12 cellular contexts compared by ENCODE assay signal in the genomic region with DNA sequence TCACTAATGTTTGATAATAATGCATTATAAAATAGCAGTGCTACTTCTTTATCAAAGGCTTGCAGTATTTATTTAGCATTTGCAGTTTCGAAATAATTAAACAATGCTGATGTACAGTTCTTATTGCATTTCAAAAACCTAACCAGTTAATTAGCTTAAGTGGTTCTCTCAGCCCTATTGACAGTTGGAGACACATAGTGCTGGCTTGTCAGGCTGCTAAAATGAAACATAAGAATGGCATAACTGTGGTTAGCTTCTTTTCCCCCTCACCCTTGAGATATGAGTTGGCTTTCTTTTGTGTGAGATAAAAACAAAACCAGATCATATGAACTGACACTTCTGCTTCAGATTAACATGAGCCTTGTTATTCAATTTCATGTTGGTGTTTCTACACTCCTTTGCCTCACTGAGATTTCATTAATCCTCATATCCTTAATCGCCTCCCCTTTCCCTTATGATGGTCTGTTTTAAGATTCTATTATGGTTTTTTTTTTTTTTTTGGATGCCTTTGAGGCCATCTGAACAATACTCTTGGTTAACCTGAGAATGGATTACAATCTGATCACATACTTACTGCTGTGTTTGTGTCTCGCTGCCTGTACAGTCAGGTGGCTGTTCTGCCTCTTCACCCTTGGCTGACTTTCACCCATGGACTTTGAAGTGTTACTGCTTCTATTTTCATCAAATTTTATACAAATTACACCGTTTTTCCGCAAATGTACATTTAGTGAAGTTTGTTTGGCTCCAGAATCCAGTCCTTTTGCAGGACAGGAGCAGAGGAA.
DNase-seq lines count a peak whose midpoint lies in the region; ATAC-seq and TF ChIP-seq lines count a peak whose summit lies in the region.
"Had no signal": no experiment of that assay in that cellular context is flagged by ENCODE, and none has a peak within 500 bp of the region (broad histone marks: within the 10 kb centered on the region; RNA-seq: fewer than 3 reads in every experiment).

No MANE protein-coding gene starts in this region.

- intact Hi-C loops in lower leg skin (cut with DNase I; ENCODE audit: low total_unique reads): no loop called here

- POLR2A ChIA-PET in WTC11 (lab: Charles Lee): no interaction called here

- peaks cover 8% of the 10 kb centered on the region for H3K4me1 Mint-ChIP-seq in activated T-cell treated with anti-CD3 and anti-CD28 coated beads, Interleukin-2, amount 50 U/mL, for 4 hours (ENCODE audit: low read depth)
- peaks cover 14% of the 10 kb centered on the region for H3K4me1 Mint-ChIP-seq in activated T-cell treated with anti-CD3 and anti-CD28 coated beads, Interleukin-2, amount 50 U/mL, for 24 hours (ENCODE audit: low read depth)
- H3K4me1 Mint-ChIP-seq in WTC11: peaks cover 7% of the 10 kb centered on the region

- CTCF ChIA-PET in WTC11 (lab: Charles Lee): interaction anchor here (2.7 kb wide), 1 partner anchor 9 kb away, joined by 13 read pairs; no protein-coding TSS in a partner anchor

- no peak for DNase-seq in activated T-cell treated with anti-CD3 and anti-CD28 coated beads, Interleukin-2, amount 50 U/mL, for 4 hours
- DNase-seq in activated T-cell treated with anti-CD3 and anti-CD28 coated beads, Interleukin-2, amount 50 U/mL, for 24 hours: no peak
- DNase-seq in NCI-H2029 treated with DMSO at 0.1 percent for 48 hours (lab: John Stamatoyannopoulos, UW) (peak; percentile 6), WTC11 (ENCODE audit: low spot score) (no peak), lower leg skin (ENCODE audit: low spot score in 2 of 2) (no peak), ACHN (no peak), HUDEP-2 (lab: John Stamatoyannopoulos, UW; ENCODE audit: unreplicated experiment in 76 of 76) (no peak)
- no peak for DNase-seq in stimulated activated naive CD8-positive, alpha-beta T cell treated with anti-CD3 and anti-CD28 coated beads, Interleukin-15, Interleukin-2, amounts not matched to agents 100 U/mL and 50 U/mL, for 24 hours
- DNase-seq: activated CD4-positive, alpha-beta T cell treated with anti-CD3 and anti-CD28 coated beads, Interleukin-2, amount 10 ng/mL, durations not matched to agents 24 days and 14 days; activated naive CD8-positive, alpha-beta T cell treated with anti-CD3 and anti-CD28 coated beads, Interleukin-2, amount 10 ng/mL, durations not matched to agents 7 days and 5 days; EL; pancreas had no signal

- no peaks in the 10 kb centered on the region for H3K9me3 Mint-ChIP-seq in activated T-cell treated with anti-CD3 and anti-CD28 coated beads, Interleukin-2, amount 50 U/mL, for 4 hours
- H3K9me3 Mint-ChIP-seq in activated T-cell treated with anti-CD3 and anti-CD28 coated beads, Interleukin-2, amount 50 U/mL, for 24 hours: no peaks in the 10 kb centered on the region
- no peaks in the 10 kb centered on the region for H3K9me3 Mint-ChIP-seq in WTC11
- H3K9me3 Mint-ChIP-seq: activated CD4-positive, alpha-beta T cell treated with anti-CD3 and anti-CD28 coated beads, Interleukin-2, amount 10 ng/mL, durations not matched to agents 24 days and 14 days; activated naive CD8-positive, alpha-beta T cell treated with anti-CD3 and anti-CD28 coated beads, Interleukin-2, amount 10 ng/mL, durations not matched to agents 7 days and 5 days had no signal

- ATAC-seq in activated T-cell treated with anti-CD3 and anti-CD28 coated beads, Interleukin-2, amount 50 U/mL, for 4 hours: peak; percentile 72 to 92
- ATAC-seq in WTC11: no peak
- ATAC-seq in stimulated activated naive CD8-positive, alpha-beta T cell treated with anti-CD3 and anti-CD28 coated beads, Interleukin-15, Interleukin-2, amounts not matched to agents 100 U/mL and 50 U/mL, for 24 hours: peak; percentile 43
- ATAC-seq: pancreas had no signal

- WGBS in lower leg skin, 2 donors: 75 to 79% methylated on average over 5 of the region's 5 CpGs

- H3K27ac Mint-ChIP-seq in activated T-cell treated with anti-CD3 and anti-CD28 coated beads, Interleukin-2, amount 50 U/mL, for 24 hours: no peak overlapping the region
- peak overlapping the region; percentile 64; the same call in 1 of the 2 replicates for H3K27ac Mint-ChIP-seq in WTC11
- H3K27ac Mint-ChIP-seq: activated CD4-positive, alpha-beta T cell treated with anti-CD3 and anti-CD28 coated beads, Interleukin-2, amount 10 ng/mL, durations not matched to agents 24 days and 14 days; activated naive CD8-positive, alpha-beta T cell treated with anti-CD3 and anti-CD28 coated beads, Interleukin-2, amount 10 ng/mL, durations not matched to agents 7 days and 5 days had no signal

- no peak overlapping the region for H3K4me3 Mint-ChIP-seq in activated T-cell treated with anti-CD3 and anti-CD28 coated beads, Interleukin-2, amount 50 U/mL, for 4 hours
- H3K4me3 Mint-ChIP-seq in activated T-cell treated with anti-CD3 and anti-CD28 coated beads, Interleukin-2, amount 50 U/mL, for 24 hours: no peak overlapping the region
- H3K4me3 Mint-ChIP-seq in WTC11: no peak overlapping the region
- H3K4me3 Mint-ChIP-seq: activated CD4-positive, alpha-beta T cell treated with anti-CD3 and anti-CD28 coated beads, Interleukin-2, amount 10 ng/mL, durations not matched to agents 24 days and 14 days; activated naive CD8-positive, alpha-beta T cell treated with anti-CD3 and anti-CD28 coated beads, Interleukin-2, amount 10 ng/mL, durations not matched to agents 7 days and 5 days had no signal

- no peak for TF ChIP-seq CTCF in WTC11 (IDR thresholded peaks at IDR 0.05)
- TF ChIP-seq CTCF in lower leg skin (IDR thresholded peaks at IDR 0.05): no peak

- H3K4me3 ChIP-seq in lower leg skin (ENCODE audit: low read depth, poor library complexity, severe bottlenecking): no peak overlapping the region
- H3K4me3 ChIP-seq: pancreas had no signal

- no peaks in the 10 kb centered on the region for H3K36me3 Mint-ChIP-seq in activated T-cell treated with anti-CD3 and anti-CD28 coated beads, Interleukin-2, amount 50 U/mL, for 4 hours (ENCODE audit: insufficient read depth)
- H3K36me3 Mint-ChIP-seq in activated T-cell treated with anti-CD3 and anti-CD28 coated beads, Interleukin-2, amount 50 U/mL, for 24 hours (ENCODE audit: low read depth): no peaks in the 10 kb centered on the region
- no peaks in the 10 kb centered on the region for H3K36me3 Mint-ChIP-seq in WTC11
- H3K36me3 Mint-ChIP-seq: activated naive CD8-positive, alpha-beta T cell treated with anti-CD3 and anti-CD28 coated beads, Interleukin-2, amount 10 ng/mL, durations not matched to agents 7 days and 5 days had no signal

- peaks cover 7% of the 10 kb centered on the region for H3K27me3 Mint-ChIP-seq in activated T-cell treated with anti-CD3 and anti-CD28 coated beads, Interleukin-2, amount 50 U/mL, for 4 hours (ENCODE audit: low read depth)
- peaks cover 8% of the 10 kb centered on the region for H3K27me3 Mint-ChIP-seq in activated T-cell treated with anti-CD3 and anti-CD28 coated beads, Interleukin-2, amount 50 U/mL, for 24 hours
- no peaks in the 10 kb centered on the region for H3K27me3 Mint-ChIP-seq in WTC11 (ENCODE audit: low read depth)

- in situ Hi-C loops in ACHN (cut with HindIII; ENCODE audit: low pct_ligation_motif_present, low pct_unique_long_range_greater_than_20kb, low sequenced_read_pairs): no loop called here

- TF ChIP-seq POLR2A in lower leg skin (IDR thresholded peaks at IDR 0.05): no peak

TF ChIP-seq in WTC11, 78 proteins besides CTCF, POLR2A, EP300 and RAD21 (continues in another document):
- TF ChIP-seq, protein P1, sequence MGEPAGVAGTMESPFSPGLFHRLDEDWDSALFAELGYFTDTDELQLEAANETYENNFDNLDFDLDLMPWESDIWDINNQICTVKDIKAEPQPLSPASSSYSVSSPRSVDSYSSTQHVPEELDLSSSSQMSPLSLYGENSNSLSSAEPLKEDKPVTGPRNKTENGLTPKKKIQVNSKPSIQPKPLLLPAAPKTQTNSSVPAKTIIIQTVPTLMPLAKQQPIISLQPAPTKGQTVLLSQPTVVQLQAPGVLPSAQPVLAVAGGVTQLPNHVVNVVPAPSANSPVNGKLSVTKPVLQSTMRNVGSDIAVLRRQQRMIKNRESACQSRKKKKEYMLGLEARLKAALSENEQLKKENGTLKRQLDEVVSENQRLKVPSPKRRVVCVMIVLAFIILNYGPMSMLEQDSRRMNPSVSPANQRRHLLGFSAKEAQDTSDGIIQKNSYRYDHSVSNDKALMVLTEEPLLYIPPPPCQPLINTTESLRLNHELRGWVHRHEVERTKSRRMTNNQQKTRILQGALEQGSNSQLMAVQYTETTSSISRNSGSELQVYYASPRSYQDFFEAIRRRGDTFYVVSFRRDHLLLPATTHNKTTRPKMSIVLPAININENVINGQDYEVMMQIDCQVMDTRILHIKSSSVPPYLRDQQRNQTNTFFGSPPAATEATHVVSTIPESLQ (CRISPR knock-in tag; IDR thresholded peaks at IDR 0.05): no peak
- no peak for TF ChIP-seq SMAD3 (CRISPR knock-in tag; IDR thresholded peaks at IDR 0.05; ENCODE audit: borderline replicate concordance)
- TF ChIP-seq ZNF423 (CRISPR knock-in tag; IDR thresholded peaks at IDR 0.05): no peak
- TF ChIP-seq, protein P2, sequence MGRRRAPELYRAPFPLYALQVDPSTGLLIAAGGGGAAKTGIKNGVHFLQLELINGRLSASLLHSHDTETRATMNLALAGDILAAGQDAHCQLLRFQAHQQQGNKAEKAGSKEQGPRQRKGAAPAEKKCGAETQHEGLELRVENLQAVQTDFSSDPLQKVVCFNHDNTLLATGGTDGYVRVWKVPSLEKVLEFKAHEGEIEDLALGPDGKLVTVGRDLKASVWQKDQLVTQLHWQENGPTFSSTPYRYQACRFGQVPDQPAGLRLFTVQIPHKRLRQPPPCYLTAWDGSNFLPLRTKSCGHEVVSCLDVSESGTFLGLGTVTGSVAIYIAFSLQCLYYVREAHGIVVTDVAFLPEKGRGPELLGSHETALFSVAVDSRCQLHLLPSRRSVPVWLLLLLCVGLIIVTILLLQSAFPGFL (CRISPR knock-in tag; IDR thresholded peaks at IDR 0.05; ENCODE audit: borderline replicate concordance): no peak
- TF ChIP-seq, protein P3, sequence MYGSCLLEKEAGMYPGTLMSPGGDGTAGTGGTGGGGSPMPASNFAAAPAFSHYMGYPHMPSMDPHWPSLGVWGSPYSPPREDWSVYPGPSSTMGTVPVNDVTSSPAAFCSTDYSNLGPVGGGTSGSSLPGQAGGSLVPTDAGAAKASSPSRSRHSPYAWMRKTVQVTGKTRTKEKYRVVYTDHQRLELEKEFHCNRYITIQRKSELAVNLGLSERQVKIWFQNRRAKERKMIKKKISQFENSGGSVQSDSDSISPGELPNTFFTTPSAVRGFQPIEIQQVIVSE (CRISPR knock-in tag; IDR thresholded peaks at IDR 0.05; ENCODE audit: borderline replicate concordance): no peak
